Comparison of ENCODE assay signal across 8 cellular contexts in genomic region chr2:160970052-160970846, GRCh38.
DNase-seq lines count a peak whose midpoint lies in the region; ATAC-seq and TF ChIP-seq lines count a peak whose summit lies in the region.

No MANE protein-coding gene starts in this region.

- H3K79me2 ChIP-seq in H9 (ENCODE audit: insufficient read depth, low read length): no peaks in the 10 kb centered on the region

- H4K8ac ChIP-seq in H9 (replicated peaks; ENCODE audit: insufficient read length, low read depth, low read length): no peak overlapping the region

- H3K14ac ChIP-seq in H9 (ENCODE audit: insufficient read depth, low read length): no peak overlapping the region

- no peak overlapping the region for H3K4me3 ChIP-seq in lung
- H3K4me3 ChIP-seq in aorta (ENCODE audit: low read length in 2 of 2): peak overlapping the region in 1 of 2 donors; percentile 54

- peaks cover 2 to 7% of the 10 kb centered on the region in 2 experiments; a peak in 2 of 4 replicates for H3K4me1 Mint-ChIP-seq in H9

- peak; percentile 85 for TF ChIP-seq CTCF in H9 (conservative IDR thresholded peaks at IDR 0.05)
- peak; percentile 55 for TF ChIP-seq CTCF in lung (IDR thresholded peaks at IDR 0.05; ENCODE audit: control extremely low read depth, extremely low read depth)

- H3K9me3 Mint-ChIP-seq in H9: no peaks in the 10 kb centered on the region

- intact Hi-C loops in aorta (cut with DNase I): loop anchor here (2.0 to 10.0 kb wide), 3 partner anchors 535 to 645 kb away; no protein-coding TSS in a partner anchor

- peak overlapping the region; percentile 80 to 98 (median 96); a peak in 6 of 7 replicates for H3K27ac Mint-ChIP-seq in H9

- ATAC-seq in lung (ENCODE audit: insufficient read depth, low FRiP score) (peak; percentile 83), aorta (ENCODE audit: low FRiP score) (peak; percentile 89), GM18861 (IDR thresholded peaks at IDR 0.05; ENCODE audit: unreplicated experiment) (no peak), GM19395 (IDR thresholded peaks at IDR 0.05; ENCODE audit: unreplicated experiment) (no peak)

- H2BK15ac ChIP-seq in H9 (ENCODE audit: low read depth, low read length): no peak overlapping the region

- H3K36me3 ChIP-seq in lung (ENCODE audit: control insufficient read depth in 2 of 2, insufficient read depth in 2 of 2, low read length in 2 of 2) (no peaks in the 10 kb centered on the region), aorta (ENCODE audit: control insufficient read depth in 1 of 2, insufficient read depth in 2 of 2, low read length in 1 of 2) (no peaks in the 10 kb centered on the region)

- H2BK5ac ChIP-seq in H9 (ENCODE audit: insufficient read length, low read length): no peak overlapping the region

- H2AFZ ChIP-seq in H9 (ENCODE audit: low read length): peak overlapping the region; percentile 65

- H3K9ac ChIP-seq in H9 (ENCODE audit: extremely low read depth, insufficient read length, low read length): no peak overlapping the region

- no peaks in the 10 kb centered on the region for H3K79me1 ChIP-seq in H9 (ENCODE audit: insufficient read depth, low read depth, low read length, poor library complexity, severe bottlenecking)

- H3K9me3 ChIP-seq in H9 (ENCODE audit: control insufficient read depth, low read depth, low read length) (no peaks in the 10 kb centered on the region), lung (ENCODE audit: control insufficient read depth in 2 of 2, insufficient read depth in 1 of 2, low read length in 1 of 2) (no peaks in the 10 kb centered on the region), aorta (ENCODE audit: control insufficient read depth, low read length) (no peaks in the 10 kb centered on the region)

- H3K18ac ChIP-seq in H9 (ENCODE audit: insufficient read length, low read depth, low read length): no peak overlapping the region

- no peak overlapping the region for H2AK5ac ChIP-seq in H9 (ENCODE audit: insufficient read length, low read length)

- no peak overlapping the region for H3T11ph ChIP-seq in H9 (ENCODE audit: low read length)

- no peak overlapping the region for H3K4me2 ChIP-seq in H9 (ENCODE audit: insufficient read depth, insufficient read length, low read length)

- H4K5ac ChIP-seq in H9 (ENCODE audit: insufficient read length, low read depth, low read length): no peak overlapping the region

- no peaks in the 10 kb centered on the region for H4K20me1 ChIP-seq in H9 (ENCODE audit: control insufficient read depth, insufficient read depth, insufficient read length)

- H3K56ac ChIP-seq in H9 (ENCODE audit: insufficient read length, low read depth, low read length): no peak overlapping the region

- no peak overlapping the region for H4K91ac ChIP-seq in H9 (ENCODE audit: insufficient read length, low read depth, low read length)

- no peaks in the 10 kb centered on the region for H3K23me2 ChIP-seq in H9 (ENCODE audit: insufficient read length, low read depth, low read length, poor library complexity, severe bottlenecking)

- no peak overlapping the region for H3K4ac ChIP-seq in H9 (ENCODE audit: low read depth, low read length)

- peak overlapping the region; percentile 81 for H3K27ac ChIP-seq in H9 (ENCODE audit: insufficient read length, low read depth, low read length)
- H3K27ac ChIP-seq in lung (ENCODE audit: low read depth in 1 of 2, low read length in 1 of 2): peak overlapping the region in 1 of 2 donors; percentile 83
- H3K27ac ChIP-seq in aorta (ENCODE audit: low read depth in 1 of 2, low read length in 2 of 2): no peak overlapping the region

- no peaks in the 10 kb centered on the region for H3K27me3 Mint-ChIP-seq in H9 (ENCODE audit: low read depth)

- H2BK12ac ChIP-seq in H9 (ENCODE audit: insufficient read length, low read depth, low read length): no peak overlapping the region

- no peak overlapping the region for H3K23ac ChIP-seq in H9 (ENCODE audit: insufficient read length, low read depth, low read length)

- no peaks in the 10 kb centered on the region for H3K27me3 ChIP-seq in H9 (ENCODE audit: insufficient read depth, low read length)
- H3K27me3 ChIP-seq in lung (ENCODE audit: control insufficient read depth, insufficient read depth): no peaks in the 10 kb centered on the region
- H3K27me3 ChIP-seq in aorta (ENCODE audit: control insufficient read depth in 1 of 2, insufficient read depth in 2 of 2, low read length in 1 of 2): no peaks in the 10 kb centered on the region

- no peak overlapping the region for H2BK120ac ChIP-seq in H9 (ENCODE audit: low read depth, low read length, poor library complexity, severe bottlenecking)

- H3K36me3 Mint-ChIP-seq in H9 (ENCODE audit: insufficient read depth in 1 of 3, low read depth in 3 of 3): no peaks in the 10 kb centered on the region; a peak in 1 of 7 replicates

- H3K4me1 ChIP-seq in H9 (ENCODE audit: insufficient read depth, low read length) (no peaks in the 10 kb centered on the region), lung (ENCODE audit: control insufficient read depth in 2 of 2, insufficient read depth in 2 of 2, low read length in 2 of 2) (peaks cover 0 to 4% of the 10 kb centered on the region in 2 donors), aorta (ENCODE audit: control insufficient read depth in 1 of 2, insufficient read depth in 2 of 2, low read length in 2 of 2) (no peaks in the 10 kb centered on the region)

- no peak overlapping the region for H2BK20ac ChIP-seq in H9 (ENCODE audit: low read depth, low read length, poor library complexity, severe bottlenecking)

- WGBS in H9 (ENCODE audit: extremely low coverage, insufficient read length, low lambda C conversion rate): no CpG with 5 or more reads among the region's 3 CpGs
- 4 to 17% methylated on average over 3 of the region's 3 CpGs for WGBS in lung, 2 donors
- 3 to 4% methylated on average over 3 of the region's 3 CpGs for WGBS in aorta, 2 donors

- H3K4me3 Mint-ChIP-seq in H9: no peak overlapping the region

- peak; percentile 16 to 23 for DNase-seq in AML-193 (lab: John Stamatoyannopoulos, UW)
- peak; percentile 46 for DNase-seq in H9
- peak; percentile 46 for DNase-seq in NCI-H82 treated with DMSO at 0.1 percent for 48 hours (lab: John Stamatoyannopoulos, UW; ENCODE audit: unreplicated experiment)
- DNase-seq in dermis blood vessel endothelial cell: peak; percentile 88
- no peak for DNase-seq in lung (ENCODE audit: low spot score)
- no peak for DNase-seq in aorta

Comparison
In these comparisons a context has a peak if more than half of its experiments do, and no peak if none do; other contexts are left out.
1. DNase-seq: peak in AML-193 (2 of 2), H9 (single experiment), NCI-H82 treated with DMSO at 0.1 percent for 48 hours (single experiment) and dermis blood vessel endothelial cell (single experiment); none in lung (single experiment) and aorta (0 of 2).
2. ATAC-seq: peak in lung (single experiment) and aorta (single experiment); none in GM18861 (single experiment) and GM19395 (single experiment).